22 cellular contexts compared by ENCODE assay signal in genomic region chr9:113646946-113647914, GRCh38.
DNase-seq lines count a peak whose midpoint lies in the region; ATAC-seq and FAIRE-seq lines count a peak whose summit lies in the region.
"Had no signal": no experiment of that assay in that cellular context is flagged by ENCODE, and none has a peak within 500 bp of the region (broad histone marks: within the 10 kb centered on the region; RNA-seq: fewer than 3 reads in every experiment).

No MANE protein-coding gene starts in this region.

- no peak for ATAC-seq in stimulated activated memory B cell treated with anti-CD40 and anti-IgM and Interleukin-4, amounts not matched to agents 10 μg/mL and 1 μg/mL and 100 μg/mL, for 72 hours
- ATAC-seq in stimulated activated naive B cell treated with anti-CD40 and anti-IgM and Interleukin-4, amounts not matched to agents 10 μg/mL and 1 μg/mL and 100 μg/mL, for 72 hours (replicated peaks), result no peak

- DNase-seq in activated CD8-positive, alpha-beta memory T cell treated with anti-CD3 and anti-CD28 coated beads, Interleukin-2, amount 50 U/mL, for 48 hours, result peak; percentile 35
- no peak for DNase-seq in activated CD8-positive, alpha-beta memory T cell treated with anti-CD3 and anti-CD28 coated beads, Interleukin-2, amount 50 U/mL, for 4 hours
- DNase-seq in ecto neural progenitor cell (ENCODE audit: low spot score), result peak; percentile 29
- DNase-seq in myocyte (ENCODE audit: low read depth), result peak; percentile 47
- no peak for DNase-seq in stimulated activated naive B cell treated with anti-CD40 and anti-IgM and Interleukin-4, amounts not matched to agents 10 μg/mL and 1 μg/mL and 100 μg/mL, for 72 hours
- DNase-seq in urothelium cell line (ENCODE audit: low spot score), result no peak
- DNase-seq in NCI-H2171 (lab: John Stamatoyannopoulos, UW), result no peak
- DNase-seq: activated B cell treated with CpG ODN at 0.5 μM for 24 hours; activated CD4-positive, alpha-beta T cell treated with anti-CD3 and anti-CD28 coated beads, Interleukin-2, amount 50 U/mL, for 48 hours; activated gamma-delta T cell; CD4-positive, alpha-beta T cell; heart right ventricle; mammary epithelial cell; NCI-H1436; NCI-H446 treated with DMSO at 0.1 percent for 48 hours; nucleus accumbens; RPMI8226; T-helper 1 cell had no signal

- H3K27ac Mint-ChIP-seq in stimulated activated memory B cell treated with anti-CD40 and anti-IgM and Interleukin-4, amounts not matched to agents 10 μg/mL and 1 μg/mL and 100 μg/mL, for 72 hours, result peak overlapping the region; percentile 3
- no peak overlapping the region for H3K27ac Mint-ChIP-seq in stimulated activated naive B cell treated with anti-CD40 and anti-IgM and Interleukin-4, amounts not matched to agents 10 μg/mL and 1 μg/mL and 100 μg/mL, for 72 hours
- H3K27ac Mint-ChIP-seq: activated B cell treated with CpG ODN at 0.5 μM for 24 hours; CD4-positive, alpha-beta T cell had no signal

- H3K4me3 Mint-ChIP-seq in stimulated activated memory B cell treated with anti-CD40 and anti-IgM and Interleukin-4, amounts not matched to agents 10 μg/mL and 1 μg/mL and 100 μg/mL, for 72 hours, result no peak overlapping the region
- H3K4me3 Mint-ChIP-seq in stimulated activated naive B cell treated with anti-CD40 and anti-IgM and Interleukin-4, amounts not matched to agents 10 μg/mL and 1 μg/mL and 100 μg/mL, for 72 hours, result no peak overlapping the region
- H3K4me3 Mint-ChIP-seq: activated B cell treated with CpG ODN at 0.5 μM for 24 hours; CD4-positive, alpha-beta T cell; central memory CD8-positive, alpha-beta T cell had no signal

- no peak for FAIRE-seq in urothelium cell line (lab: Jason Lieb, UNC)
- FAIRE-seq: astrocyte, D721Med had no signal

- H3K9me3 Mint-ChIP-seq in stimulated activated memory B cell treated with anti-CD40 and anti-IgM and Interleukin-4, amounts not matched to agents 10 μg/mL and 1 μg/mL and 100 μg/mL, for 72 hours, result peaks cover 3% of the 10 kb centered on the region
- H3K9me3 Mint-ChIP-seq in stimulated activated naive B cell treated with anti-CD40 and anti-IgM and Interleukin-4, amounts not matched to agents 10 μg/mL and 1 μg/mL and 100 μg/mL, for 72 hours, result no peaks in the 10 kb centered on the region
- H3K9me3 Mint-ChIP-seq: activated B cell treated with CpG ODN at 0.5 μM for 24 hours; CD4-positive, alpha-beta T cell; central memory CD8-positive, alpha-beta T cell had no signal

- peaks cover 5% of the 10 kb centered on the region for H3K36me3 Mint-ChIP-seq in stimulated activated memory B cell treated with anti-CD40 and anti-IgM and Interleukin-4, amounts not matched to agents 10 μg/mL and 1 μg/mL and 100 μg/mL, for 72 hours
- peaks cover 0 to 3% of the 10 kb centered on the region in 2 donors for H3K36me3 Mint-ChIP-seq in stimulated activated naive B cell treated with anti-CD40 and anti-IgM and Interleukin-4, amounts not matched to agents 10 μg/mL and 1 μg/mL and 100 μg/mL, for 72 hours

- no peaks in the 10 kb centered on the region for H3K4me1 Mint-ChIP-seq in stimulated activated memory B cell treated with anti-CD40 and anti-IgM and Interleukin-4, amounts not matched to agents 10 μg/mL and 1 μg/mL and 100 μg/mL, for 72 hours
- H3K4me1 Mint-ChIP-seq in stimulated activated naive B cell treated with anti-CD40 and anti-IgM and Interleukin-4, amounts not matched to agents 10 μg/mL and 1 μg/mL and 100 μg/mL, for 72 hours, result peaks cover 7 to 17% of the 10 kb centered on the region in 2 donors
- H3K4me1 Mint-ChIP-seq: activated B cell treated with CpG ODN at 0.5 μM for 24 hours; central memory CD8-positive, alpha-beta T cell had no signal

- peaks cover 35% of the 10 kb centered on the region for H3K27me3 Mint-ChIP-seq in stimulated activated memory B cell treated with anti-CD40 and anti-IgM and Interleukin-4, amounts not matched to agents 10 μg/mL and 1 μg/mL and 100 μg/mL, for 72 hours
- H3K27me3 Mint-ChIP-seq in stimulated activated naive B cell treated with anti-CD40 and anti-IgM and Interleukin-4, amounts not matched to agents 10 μg/mL and 1 μg/mL and 100 μg/mL, for 72 hours, result peaks cover 22 to 35% of the 10 kb centered on the region in 2 donors

Comparison
In these comparisons a context has a peak if more than half of its experiments do, and no peak if none do; other contexts are left out.
1. DNase-seq: peak in activated CD8-positive, alpha-beta memory T cell treated with anti-CD3 and anti-CD28 coated beads, Interleukin-2, amount 50 U/mL, for 48 hours (single experiment), ecto neural progenitor cell (single experiment) and myocyte (single experiment); none in activated CD8-positive, alpha-beta memory T cell treated with anti-CD3 and anti-CD28 coated beads, Interleukin-2, amount 50 U/mL, for 4 hours (single experiment), stimulated activated naive B cell treated with anti-CD40 and anti-IgM and Interleukin-4, amounts not matched to agents 10 μg/mL and 1 μg/mL and 100 μg/mL, for 72 hours (single experiment), urothelium cell line (single experiment) and NCI-H2171 (single experiment).